In genomic region chr1:154181944-154182341, GRCh38 we compare ENCODE assay signal across 8 cellular contexts. TPM values are rescaled to one million over a fixed set of nuclear protein-coding genes. Genes with fewer than 3 reads are reported as not detected.
A peak's percentile ranks its signal among the peaks of the same experiment; 100 is the strongest.
DNase-seq lines count a peak whose midpoint lies in the region; ATAC-seq and TF ChIP-seq lines count a peak whose summit lies in the region.

No MANE protein-coding gene starts in this region.

- intact Hi-C loops in activated naive CD4-positive, alpha-beta T cell treated with anti-CD3 and anti-CD28 coated beads for 36 hours (cut with micrococcal nuclease), result loop anchor here (1.0 to 5.0 kb wide), 10 partner anchors 11 to 511 kb away; partner anchors contain the start of genes HAX1, RPS27, UBAP2L and UBE2Q1
- intact Hi-C loops in lower lobe of right lung (cut with DNase I) (no loop called here), posterior cingulate gyrus (cut with DNase I) (loop anchor here (2.0 kb wide), 1 partner anchor 39 kb away; the partner anchor contains the start of gene UBAP2L)

- no peak for DNase-seq in activated naive CD4-positive, alpha-beta T cell treated with anti-CD3 and anti-CD28 coated beads for 36 hours
- no peak for DNase-seq in activated naive CD4-positive, alpha-beta T cell treated with Interleukin-2 at 50 U/mL for 16 hours
- DNase-seq in astrocyte of the cerebellum (ENCODE audit: low read depth) (no peak), lower lobe of right lung (no peak), posterior cingulate gyrus (no peak)

- H3K4me1 Mint-ChIP-seq in activated naive CD4-positive, alpha-beta T cell treated with anti-CD3 and anti-CD28 coated beads for 36 hours (ENCODE audit: low read depth), result peaks cover 52% of the 10 kb centered on the region

- H3K4me3 ChIP-seq in astrocyte of the cerebellum (ENCODE audit: low read depth, low read length) (peak overlapping the region; percentile 97), lower lobe of right lung (peak overlapping the region; percentile 99), urinary bladder (ENCODE audit: low read depth, low read length) (peak overlapping the region; percentile 67)

- H3K4me1 ChIP-seq in lower lobe of right lung (peaks cover 55% of the 10 kb centered on the region), urinary bladder (ENCODE audit: insufficient read depth) (peaks cover 2% of the 10 kb centered on the region)

- H3K9me3 Mint-ChIP-seq in activated naive CD4-positive, alpha-beta T cell treated with anti-CD3 and anti-CD28 coated beads for 36 hours, result no peaks in the 10 kb centered on the region

- in situ Hi-C loops in astrocyte of the cerebellum (cut with HindIII; ENCODE audit: low sequenced_read_pairs), result no loop called here

- H3K36me3 ChIP-seq in lower lobe of right lung (peaks cover 25% of the 10 kb centered on the region), urinary bladder (ENCODE audit: insufficient read depth) (no peaks in the 10 kb centered on the region)

- CTCF ChIA-PET in activated naive CD4-positive, alpha-beta T cell treated with anti-CD3 and anti-CD28 coated beads for 36 hours (lab: Charles Lee), result interaction anchor here (0.5 to 1.8 kb wide), 5 partner anchors 16 to 154 kb away, joined by 3 to 6 read pairs (median 4); no protein-coding TSS in a partner anchor

- no peak for TF ChIP-seq CTCF in astrocyte of the cerebellum (IDR thresholded peaks at IDR 0.05; ENCODE audit: low read depth, low read length, missing control alignments)
- TF ChIP-seq CTCF in lower lobe of right lung (IDR thresholded peaks at IDR 0.05), result no peak

- ATAC-seq in lower lobe of right lung (no peak), HG03521 (IDR thresholded peaks at IDR 0.05; ENCODE audit: unreplicated experiment) (no peak), GM21367 (IDR thresholded peaks at IDR 0.05; ENCODE audit: unreplicated experiment) (no peak)

- H3K9me3 ChIP-seq in lower lobe of right lung, result no peaks in the 10 kb centered on the region

- H3K27ac Mint-ChIP-seq in activated naive CD4-positive, alpha-beta T cell treated with anti-CD3 and anti-CD28 coated beads for 36 hours, result peak overlapping the region; percentile 99

- no peaks in the 10 kb centered on the region for H3K27me3 ChIP-seq in lower lobe of right lung (ENCODE audit: low read depth)

- peaks cover 44% of the 10 kb centered on the region for H3K36me3 Mint-ChIP-seq in activated naive CD4-positive, alpha-beta T cell treated with anti-CD3 and anti-CD28 coated beads for 36 hours (ENCODE audit: low read depth)

- peak overlapping the region; percentile 100 for H3K4me3 Mint-ChIP-seq in activated naive CD4-positive, alpha-beta T cell treated with anti-CD3 and anti-CD28 coated beads for 36 hours

- H3K27me3 Mint-ChIP-seq in activated naive CD4-positive, alpha-beta T cell treated with anti-CD3 and anti-CD28 coated beads for 36 hours (ENCODE audit: low read depth), result no peaks in the 10 kb centered on the region

- H3K27ac ChIP-seq in lower lobe of right lung, result peak overlapping the region; percentile 97
- H3K27ac ChIP-seq in urinary bladder (ENCODE audit: low read depth), result no peak overlapping the region

- under 1% methylated on average over 6 of the region's 6 CpGs for WGBS in urinary bladder

RNA-seq across cellular contexts. Expression of gene TPM3, which starts 10.0 kb away (rescaled TPM):
- 100 to 1,000 TPM; 587 to 611 TPM for total RNA-seq in activated naive CD4-positive, alpha-beta T cell treated with anti-CD3 and anti-CD28 coated beads for 36 hours
- total RNA-seq in lower lobe of right lung, result 334 TPM
- 180 TPM for total RNA-seq in urinary bladder
- polyA plus RNA-seq in urinary bladder, result 145 TPM

RNA-seq across cellular contexts. Expression of gene CFAP141, which starts 24.2 kb away (rescaled TPM):
- not detected for total RNA-seq in activated naive CD4-positive, alpha-beta T cell treated with anti-CD3 and anti-CD28 coated beads for 36 hours
- 2.8 TPM for total RNA-seq in lower lobe of right lung
- not detected for total RNA-seq in urinary bladder
- not detected for polyA plus RNA-seq in urinary bladder

RNA-seq across cellular contexts. Expression of gene NUP210L, which starts 27.1 kb away (rescaled TPM):
- total RNA-seq in activated naive CD4-positive, alpha-beta T cell treated with anti-CD3 and anti-CD28 coated beads for 36 hours, result under 1 TPM; 0.02 to 0.05 TPM
- 1.7 TPM for total RNA-seq in lower lobe of right lung
- total RNA-seq in urinary bladder, result 0.21 TPM
- 0.04 TPM for polyA plus RNA-seq in urinary bladder

RNA-seq across cellular contexts. Expression of gene UBAP2L, which starts 38.8 kb away (rescaled TPM):
- 100 to 1,000 TPM; 154 to 164 TPM for total RNA-seq in activated naive CD4-positive, alpha-beta T cell treated with anti-CD3 and anti-CD28 coated beads for 36 hours
- 142 TPM for total RNA-seq in lower lobe of right lung
- total RNA-seq in urinary bladder, result 74.7 TPM
- 91.2 TPM for polyA plus RNA-seq in urinary bladder
